ENCODE assay signal across 8 cellular contexts in the genomic region with DNA sequence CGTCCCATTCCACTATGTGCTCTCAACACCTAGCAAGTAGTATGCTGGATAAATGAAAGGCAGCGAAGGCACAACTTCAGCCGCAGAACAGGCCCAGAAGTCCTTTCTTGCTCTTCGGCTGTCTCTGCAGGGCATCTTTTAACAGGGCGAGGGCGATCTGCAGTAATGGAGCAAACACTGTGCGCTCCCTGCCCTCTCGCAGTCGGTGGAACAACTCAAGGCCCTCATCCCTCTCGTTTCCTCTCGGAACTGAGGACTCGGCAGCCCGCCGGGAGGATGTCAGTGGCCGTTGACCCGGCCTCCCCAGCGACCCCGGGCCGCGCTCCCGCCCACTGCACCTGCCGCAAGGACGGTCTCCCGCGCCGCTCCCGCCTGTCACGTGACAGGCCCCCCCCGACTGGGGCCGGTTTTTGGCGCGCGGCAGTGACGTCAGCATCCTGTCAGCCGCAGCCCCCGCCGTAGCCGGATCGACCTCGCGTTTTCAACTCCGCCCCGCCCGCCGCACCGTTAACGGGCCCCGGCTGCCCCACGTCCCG. TPM values are rescaled to one million over a fixed set of nuclear protein-coding genes. Genes with fewer than 3 reads are reported as not detected.
DNase-seq lines count a peak whose midpoint lies in the region; ATAC-seq and FAIRE-seq lines count a peak whose summit lies in the region.

No MANE protein-coding gene starts in this region.

- no peaks in the 10 kb centered on the region for H3K9me3 ChIP-seq in HAP-1
- H3K9me3 ChIP-seq in right cardiac atrium (ENCODE audit: control insufficient read depth, low read length) = no peaks in the 10 kb centered on the region

- no peak for FAIRE-seq in urothelium cell line (lab: Jason Lieb, UNC)

- WGBS in right cardiac atrium = under 1% methylated on average over 50 of the region's 50 CpGs

- peak; percentile 72 for DNase-seq in DMS153 (lab: John Stamatoyannopoulos, UW)
- DNase-seq in HAP-1 (ENCODE audit: low spot score in 2 of 2) = peak; percentile 82 to 92
- peak; percentile 71 to 95 (median 94) for DNase-seq in NCI-H1417 (lab: John Stamatoyannopoulos, UW)
- peak; percentile 82 to 93 (median 87) for DNase-seq in T-helper 2 cell
- peak in 57 of 58 donors; percentile 49 to 92 (median 83) for DNase-seq in anterior cingulate cortex (lab: John Stamatoyannopoulos, UW)
- DNase-seq in right cardiac atrium = peak; percentile 89 to 96 (median 96)
- DNase-seq in putamen (ENCODE audit: low spot score) = peak; percentile 90
- DNase-seq in urothelium cell line (ENCODE audit: low spot score) = peak; percentile 91

- H3K4me1 ChIP-seq in HAP-1 (peaks cover 42% of the 10 kb centered on the region), right cardiac atrium (ENCODE audit: control insufficient read depth, insufficient read depth, low read length) (no peaks in the 10 kb centered on the region)

- H3K27ac ChIP-seq in right cardiac atrium (ENCODE audit: low read length) = peak overlapping the region; percentile 73

- no peaks in the 10 kb centered on the region for H3K27me3 ChIP-seq in HAP-1 (ENCODE audit: low read depth)
- no peaks in the 10 kb centered on the region for H3K27me3 ChIP-seq in right cardiac atrium (ENCODE audit: control insufficient read depth, insufficient read depth)

- H3K4me3 ChIP-seq in HAP-1 (peak overlapping the region; percentile 95), right cardiac atrium (ENCODE audit: low read length) (peak overlapping the region; percentile 89)

- peak; percentile 19 to 36 for ATAC-seq in right cardiac atrium

- in situ Hi-C loops in HAP-1 (cut with MboI; ENCODE audit: low sequenced_read_pairs) = no loop called here

- intact Hi-C loops in right cardiac atrium (cut with DNase I) = loop anchor here in 1 of 4 donors (10.0 kb wide), 1 partner anchor 72 kb away; no protein-coding TSS in a partner anchor

- peaks cover 23% of the 10 kb centered on the region for H3K36me3 ChIP-seq in HAP-1 (replicated peaks)

RNA-seq across cellular contexts. Expression of gene ZNF367, which starts 1.1 kb away (rescaled TPM):
- 1 to 10 TPM; 1.3 to 1.7 (median 1.5) TPM for total RNA-seq in right cardiac atrium
- polyA plus RNA-seq in right cardiac atrium = 0.86 TPM

RNA-seq across cellular contexts. Expression of gene HABP4, which starts 32.9 kb away (rescaled TPM):
- total RNA-seq in right cardiac atrium = 10 to 100 TPM; 17.1 to 21.7 (median 18.5) TPM
- 19.6 TPM for polyA plus RNA-seq in right cardiac atrium

RNA-seq across cellular contexts. Expression of gene SLC35D2, which starts 33.6 kb away (rescaled TPM):
- 10 to 100 TPM; 13.0 to 17.9 (median 15.2) TPM for total RNA-seq in right cardiac atrium
- polyA plus RNA-seq in right cardiac atrium = 10.5 TPM

Comparison
In these comparisons a context has a peak if more than half of its experiments do, and no peak if none do; other contexts are left out.
1. Peak in every context shown above with its lines: DNase-seq, ATAC-seq, H3K4me3 ChIP-seq and H3K27ac ChIP-seq.